19 cellular contexts compared by ENCODE assay signal in genomic region chr7:19705663-19706062, GRCh38. TPM values are rescaled to one million over a fixed set of nuclear protein-coding genes. Genes with fewer than 3 reads are reported as not detected.
DNase-seq lines count a peak whose midpoint lies in the region; ATAC-seq and TF ChIP-seq lines count a peak whose summit lies in the region.
"Had no signal": no experiment of that assay in that cellular context is flagged by ENCODE, and none has a peak within 500 bp of the region (broad histone marks: within the 10 kb centered on the region; RNA-seq: fewer than 3 reads in every experiment).

No MANE protein-coding gene starts in this region.

- POLR2A ChIA-PET in PC-9 (lab: Charles Lee; ENCODE audit: unreplicated experiment), result no interaction called here

- H3K36me3 ChIP-seq in PC-9 (ENCODE audit: low read depth), result peaks cover 21% of the 10 kb centered on the region

- peaks cover 6% of the 10 kb centered on the region; the same call in 1 of the 2 replicates for H4K20me1 ChIP-seq in PC-9 (ENCODE audit: insufficient read depth)

- 0 out of 2 replicates have a peak overlapping the region, but pooled peaks have one; percentile 83 for H3K4me2 ChIP-seq in PC-9

- H3K4me3 ChIP-seq in PC-9, result no peak overlapping the region
- H3K4me3 ChIP-seq: suprapubic skin had no signal

- CTCF ChIA-PET in PC-9 (lab: Charles Lee), result no interaction called here

- no peak for ATAC-seq in stimulated activated naive CD8-positive, alpha-beta T cell treated with anti-CD3 and anti-CD28 coated beads, Interleukin-15, Interleukin-2, amounts not matched to agents 100 U/mL and 50 U/mL, for 24 hours
- ATAC-seq in GM21528 (IDR thresholded peaks at IDR 0.05; ENCODE audit: low FRiP score, unreplicated experiment), result no peak
- ATAC-seq: stimulated activated effector memory CD8-positive, alpha-beta T cell treated with anti-CD3 and anti-CD28 coated beads, Interleukin-12 subunit alpha, Interleukin-12 subunit beta, amount 100 ng/mL, for 72 hours had no signal

- no peak overlapping the region for H2AFZ ChIP-seq in PC-9

- no peak for TF ChIP-seq CTCF in PC-9 (conservative IDR thresholded peaks at IDR 0.05)
- TF ChIP-seq CTCF in glutamatergic neuron (IDR thresholded peaks at IDR 0.05; ENCODE audit: partially characterized antibody, unreplicated experiment), result no peak

- BruUV-seq in PC-9 (replicated peaks; lab: Mats Ljungman, UMichigan), result no TSS peak

- H3K9me2 ChIP-seq in PC-9 (ENCODE audit: insufficient read depth), result no peaks in the 10 kb centered on the region; the same call in 1 of the 2 replicates

- H3K27me3 Mint-ChIP-seq in stimulated activated naive CD8-positive, alpha-beta T cell treated with anti-CD3 and anti-CD28 coated beads, Interleukin-15, Interleukin-2, amounts not matched to agents 100 ng/mL and 50 ng/mL, for 24 hours, result no peaks in the 10 kb centered on the region
- H3K27me3 Mint-ChIP-seq in glutamatergic neuron (ENCODE audit: unreplicated experiment), result peaks cover 3% of the 10 kb centered on the region
- H3K27me3 Mint-ChIP-seq: activated CD4-positive, alpha-beta T cell treated with anti-CD3 and anti-CD28 coated beads, Interleukin-2, amount 10 ng/mL, durations not matched to agents 24 days and 14 days; activated naive CD4-positive, alpha-beta T cell treated with anti-CD3 and anti-CD28 coated beads, Interleukin-2, amount 50 U/mL, for 24 hours; B cell had no signal

- peaks cover 56% of the 10 kb centered on the region for H3K79me2 ChIP-seq in PC-9 (ENCODE audit: low read depth)

- peaks cover 22% of the 10 kb centered on the region for H3K4me1 ChIP-seq in PC-9 (replicated peaks; ENCODE audit: insufficient read depth)

- peaks cover 7% of the 10 kb centered on the region; the same call in 1 of the 2 replicates for H3K9me3 ChIP-seq in PC-9 (ENCODE audit: insufficient read depth, low read depth)
- H3K9me3 ChIP-seq: suprapubic skin had no signal

- DNase-seq in stimulated activated naive CD8-positive, alpha-beta T cell treated with anti-CD3 and anti-CD28 coated beads, Interleukin-15, Interleukin-2, amounts not matched to agents 100 U/mL and 50 U/mL, for 24 hours, result no peak
- DNase-seq in PC-9 (no peak), glutamatergic neuron (no peak), DMS79 treated with DMSO at 0.1 percent for 48 hours (lab: John Stamatoyannopoulos, UW) (no peak), H4 (ENCODE audit: low spot score) (no peak), OCI-M2 (lab: John Stamatoyannopoulos, UW; ENCODE audit: unreplicated experiment) (no peak)
- DNase-seq: activated CD4-positive, alpha-beta T cell treated with anti-CD3 and anti-CD28 coated beads, Interleukin-2, amount 10 ng/mL, durations not matched to agents 24 days and 14 days; anterior cingulate cortex; EL; NCI-H2081 treated with DMSO at 0.1 percent for 48 hours; NK-92 treated with Interleukin-12 subunit alpha and Interleukin-12 subunit beta, amount 100 ng/mL, for 24 hours; stimulated activated CD4-positive, alpha-beta T cell treated with anti-CD3 and anti-CD28 coated beads, Interleukin-2, amount 100 ng/mL, for 48 hours; T-helper 2 cell had no signal

- H3K27ac ChIP-seq in PC-9, result no peak overlapping the region
- H3K27ac ChIP-seq: suprapubic skin had no signal

- H3K36me3 Mint-ChIP-seq in stimulated activated naive CD8-positive, alpha-beta T cell treated with anti-CD3 and anti-CD28 coated beads, Interleukin-15, Interleukin-2, amounts not matched to agents 100 ng/mL and 50 ng/mL, for 24 hours (ENCODE audit: low read depth), result peaks cover 34% of the 10 kb centered on the region
- H3K36me3 Mint-ChIP-seq in glutamatergic neuron (ENCODE audit: unreplicated experiment), result no peaks in the 10 kb centered on the region

- H3K4me1 Mint-ChIP-seq in stimulated activated naive CD8-positive, alpha-beta T cell treated with anti-CD3 and anti-CD28 coated beads, Interleukin-15, Interleukin-2, amounts not matched to agents 100 ng/mL and 50 ng/mL, for 24 hours (ENCODE audit: low read depth), result peaks cover 40% of the 10 kb centered on the region
- peaks cover 24% of the 10 kb centered on the region for H3K4me1 Mint-ChIP-seq in glutamatergic neuron (ENCODE audit: low read depth, unreplicated experiment)

- peak overlapping the region; percentile 40 for H3K4me3 Mint-ChIP-seq in stimulated activated naive CD8-positive, alpha-beta T cell treated with anti-CD3 and anti-CD28 coated beads, Interleukin-15, Interleukin-2, amounts not matched to agents 100 ng/mL and 50 ng/mL, for 24 hours
- peak overlapping the region; percentile 68 for H3K4me3 Mint-ChIP-seq in glutamatergic neuron (ENCODE audit: unreplicated experiment)
- H3K4me3 Mint-ChIP-seq: activated CD4-positive, alpha-beta T cell treated with anti-CD3 and anti-CD28 coated beads, Interleukin-2, amount 10 ng/mL, durations not matched to agents 24 days and 14 days; B cell; stimulated activated effector memory CD8-positive, alpha-beta T cell treated with anti-CD3 and anti-CD28 coated beads, Interleukin-12 subunit alpha, Interleukin-12 subunit beta, amount 100 ng/mL, for 72 hours had no signal

- no peaks in the 10 kb centered on the region for H3K9me3 Mint-ChIP-seq in stimulated activated naive CD8-positive, alpha-beta T cell treated with anti-CD3 and anti-CD28 coated beads, Interleukin-15, Interleukin-2, amounts not matched to agents 100 ng/mL and 50 ng/mL, for 24 hours
- H3K9me3 Mint-ChIP-seq in glutamatergic neuron (ENCODE audit: unreplicated experiment), result peaks cover 7% of the 10 kb centered on the region
- H3K9me3 Mint-ChIP-seq: activated CD4-positive, alpha-beta T cell treated with anti-CD3 and anti-CD28 coated beads, Interleukin-2, amount 10 ng/mL, durations not matched to agents 24 days and 14 days; activated naive CD4-positive, alpha-beta T cell treated with anti-CD3 and anti-CD28 coated beads, Interleukin-2, amount 50 U/mL, for 24 hours; stimulated activated effector memory CD8-positive, alpha-beta T cell treated with anti-CD3 and anti-CD28 coated beads, Interleukin-12 subunit alpha, Interleukin-12 subunit beta, amount 100 ng/mL, for 72 hours had no signal

- no peaks in the 10 kb centered on the region for H3K27me3 ChIP-seq in PC-9 (ENCODE audit: insufficient read depth, low read depth)
- H3K27me3 ChIP-seq: suprapubic skin had no signal

- intact Hi-C loops in PC-9 (cut with micrococcal nuclease; ENCODE audit: unreplicated experiment), result loop anchor here (5.0 to 10.0 kb wide), 3 partner anchors 622 to 1799 kb away; no protein-coding TSS in a partner anchor

- no peak overlapping the region for H3K27ac Mint-ChIP-seq in stimulated activated naive CD8-positive, alpha-beta T cell treated with anti-CD3 and anti-CD28 coated beads, Interleukin-15, Interleukin-2, amounts not matched to agents 100 ng/mL and 50 ng/mL, for 24 hours
- H3K27ac Mint-ChIP-seq in glutamatergic neuron (ENCODE audit: unreplicated experiment), result no peak overlapping the region
- H3K27ac Mint-ChIP-seq: activated CD4-positive, alpha-beta T cell treated with anti-CD3 and anti-CD28 coated beads, Interleukin-2, amount 10 ng/mL, durations not matched to agents 24 days and 14 days; activated naive CD4-positive, alpha-beta T cell treated with anti-CD3 and anti-CD28 coated beads, Interleukin-2, amount 50 U/mL, for 24 hours; B cell; stimulated activated effector memory CD8-positive, alpha-beta T cell treated with anti-CD3 and anti-CD28 coated beads, Interleukin-12 subunit alpha, Interleukin-12 subunit beta, amount 100 ng/mL, for 72 hours had no signal

- H3F3A ChIP-seq in PC-9 (ENCODE audit: insufficient read depth, low read depth), result no peaks in the 10 kb centered on the region

RNA-seq across cellular contexts. Expression of gene POLR1F, which starts 3.2 kb away (rescaled TPM):
- total RNA-seq in PC-9 (2021) (14.5 and 14.8 TPM in 2 replicates), glutamatergic neuron (ENCODE audit: unreplicated experiment) (11.3 TPM)
- total RNA-seq in H4 (2014; rRNA removed; shearing (Covaris generic)), result 61.5 and 74.3 TPM in 2 replicates
